1 cellular context compared by ENCODE assay signal in the genomic region with DNA sequence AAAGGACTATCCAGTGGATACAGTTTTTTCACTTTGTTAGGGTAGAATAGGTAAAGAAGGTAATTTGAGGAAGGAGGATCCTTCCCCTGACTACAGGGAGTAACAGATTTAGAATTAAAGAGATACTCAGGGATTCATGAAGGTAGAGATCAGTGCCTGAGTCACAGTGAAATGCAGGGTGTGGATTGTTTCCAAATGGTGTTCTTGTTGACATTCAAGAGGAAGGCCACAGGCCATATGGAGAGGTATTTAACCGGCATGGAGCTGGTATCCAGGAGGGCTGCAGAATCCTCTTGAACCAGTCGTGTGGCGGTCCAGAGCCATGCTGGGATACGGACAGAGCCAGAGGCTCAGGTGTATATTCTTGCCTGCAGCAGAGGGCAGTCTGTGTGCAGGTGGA.
TF ChIP-seq lines count a peak whose summit lies in the region.

No MANE protein-coding gene starts in this region.

TF ChIP-seq in GM23338, 12 proteins besides CTCF, POLR2A, EP300 and RAD21:
- TF ChIP-seq ZNF331 (CRISPR knock-in tag; IDR thresholded peaks at IDR 0.05; ENCODE audit: low read depth) (no peak), ZNF462 (CRISPR knock-in tag; IDR thresholded peaks at IDR 0.05) (no peak), POLR2AphosphoS5 (IDR thresholded peaks at IDR 0.05; ENCODE audit: low read depth) (no peak), EZH2phosphoT487 (IDR thresholded peaks at IDR 0.05; ENCODE audit: unreplicated experiment) (no peak), CREB1 (CRISPR knock-in tag; IDR thresholded peaks at IDR 0.05; ENCODE audit: low read depth) (no peak), ZNF114 (CRISPR knock-in tag; IDR thresholded peaks at IDR 0.05) (no peak), STAT1 (IDR thresholded peaks at IDR 0.05; ENCODE audit: unreplicated experiment) (no peak), REST (IDR thresholded peaks at IDR 0.05; ENCODE audit: unreplicated experiment) (no peak), JUNB (IDR thresholded peaks at IDR 0.05; ENCODE audit: unreplicated experiment) (no peak), EZH2 (IDR thresholded peaks at IDR 0.05; ENCODE audit: low read depth, unreplicated experiment) (no peak), NANOG (IDR thresholded peaks at IDR 0.05; ENCODE audit: borderline replicate concordance) (no peak)
- TF ChIP-seq, protein P1, sequence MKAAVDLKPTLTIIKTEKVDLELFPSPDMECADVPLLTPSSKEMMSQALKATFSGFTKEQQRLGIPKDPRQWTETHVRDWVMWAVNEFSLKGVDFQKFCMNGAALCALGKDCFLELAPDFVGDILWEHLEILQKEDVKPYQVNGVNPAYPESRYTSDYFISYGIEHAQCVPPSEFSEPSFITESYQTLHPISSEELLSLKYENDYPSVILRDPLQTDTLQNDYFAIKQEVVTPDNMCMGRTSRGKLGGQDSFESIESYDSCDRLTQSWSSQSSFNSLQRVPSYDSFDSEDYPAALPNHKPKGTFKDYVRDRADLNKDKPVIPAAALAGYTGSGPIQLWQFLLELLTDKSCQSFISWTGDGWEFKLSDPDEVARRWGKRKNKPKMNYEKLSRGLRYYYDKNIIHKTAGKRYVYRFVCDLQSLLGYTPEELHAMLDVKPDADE (IDR thresholded peaks at IDR 0.05), result no peak
TF ChIP-seq in GM23338: peak in this region for 0.
